Comparison of ENCODE assay signal across 10 cellular contexts in genomic region chr17:64494121-64494520, GRCh38. TPM values are rescaled to one million over a fixed set of nuclear protein-coding genes. Genes with fewer than 3 reads are reported as not detected.
DNase-seq lines count a peak whose midpoint lies in the region; ATAC-seq and TF ChIP-seq lines count a peak whose summit lies in the region.
"Had no signal": no experiment of that assay in that cellular context is flagged by ENCODE, and none has a peak within 500 bp of the region (broad histone marks: within the 10 kb centered on the region; RNA-seq: fewer than 3 reads in every experiment).

No MANE protein-coding gene starts in this region.

- no peak for ATAC-seq in activated T-cell treated with anti-CD3 and anti-CD28 coated beads, Interleukin-2, amount 50 U/mL, for 4 hours
- no peak for ATAC-seq in WTC11
- ATAC-seq: gastrocnemius medialis had no signal

- H3K4me1 Mint-ChIP-seq in activated T-cell treated with anti-CD3 and anti-CD28 coated beads, Interleukin-2, amount 50 U/mL, for 4 hours (ENCODE audit: low read depth), result peaks cover 53% of the 10 kb centered on the region
- peaks cover 32% of the 10 kb centered on the region for H3K4me1 Mint-ChIP-seq in WTC11
- H3K4me1 Mint-ChIP-seq in neural crest cell, result peaks cover 44% of the 10 kb centered on the region

- no peaks in the 10 kb centered on the region for H3K9me3 Mint-ChIP-seq in activated T-cell treated with anti-CD3 and anti-CD28 coated beads, Interleukin-2, amount 50 U/mL, for 4 hours
- H3K9me3 Mint-ChIP-seq in WTC11 (peaks cover 10% of the 10 kb centered on the region), neural crest cell (no peaks in the 10 kb centered on the region)

- CTCF ChIA-PET in WTC11 (lab: Charles Lee), result interaction anchor here (5.0 kb wide), 1 partner anchor 73 kb away, joined by 97 read pairs; no protein-coding TSS in a partner anchor

- POLR2A ChIA-PET in WTC11 (lab: Charles Lee), result interaction anchor here (1.2 kb wide), 1 partner anchor 11 kb away, joined by 5 read pairs; no protein-coding TSS in a partner anchor

- peaks cover 34% of the 10 kb centered on the region for H3K36me3 Mint-ChIP-seq in activated T-cell treated with anti-CD3 and anti-CD28 coated beads, Interleukin-2, amount 50 U/mL, for 4 hours (ENCODE audit: insufficient read depth)
- peaks cover 50% of the 10 kb centered on the region for H3K36me3 Mint-ChIP-seq in WTC11
- peaks cover 16% of the 10 kb centered on the region for H3K36me3 Mint-ChIP-seq in neural crest cell (ENCODE audit: low read depth)

- peak overlapping the region; percentile 50; the same call in 1 of the 2 replicates for H3K27ac Mint-ChIP-seq in WTC11
- H3K27ac Mint-ChIP-seq in neural crest cell (ENCODE audit: unreplicated experiment), result no peak overlapping the region

- no peaks in the 10 kb centered on the region for H3K27me3 Mint-ChIP-seq in activated T-cell treated with anti-CD3 and anti-CD28 coated beads, Interleukin-2, amount 50 U/mL, for 4 hours (ENCODE audit: low read depth)
- H3K27me3 Mint-ChIP-seq in WTC11 (ENCODE audit: low read depth) (no peaks in the 10 kb centered on the region), neural crest cell (ENCODE audit: low read depth) (peaks cover 12% of the 10 kb centered on the region)

- no peak for TF ChIP-seq CTCF in WTC11 (IDR thresholded peaks at IDR 0.05)
- TF ChIP-seq CTCF in neural crest cell (conservative IDR thresholded peaks at IDR 0.05), result no peak

- DNase-seq in activated T-cell treated with anti-CD3 and anti-CD28 coated beads, Interleukin-2, amount 50 U/mL, for 4 hours, result no peak
- DNase-seq in activated T-cell treated with anti-CD3 and anti-CD28 coated beads, Interleukin-2, amount 50 U/mL, for 48 hours, result no peak
- DNase-seq in WTC11 (ENCODE audit: low spot score), result no peak
- DNase-seq in neural crest cell (ENCODE audit: low read depth, low spot score), result no peak
- DNase-seq in NCI-H146 (lab: John Stamatoyannopoulos, UW), result no peak
- DNase-seq in activated gamma-delta T cell (lab: John Stamatoyannopoulos, UW), result no peak
- DNase-seq: activated effector memory CD4-positive, alpha-beta T cell treated with Interleukin-2 at 50 U/mL for 16 hours; gastrocnemius medialis; Peyer's patch; stimulated activated naive CD4-positive, alpha-beta T cell had no signal

- peak overlapping the region; percentile 96 for H3K4me3 Mint-ChIP-seq in activated T-cell treated with anti-CD3 and anti-CD28 coated beads, Interleukin-2, amount 50 U/mL, for 4 hours
- H3K4me3 Mint-ChIP-seq in WTC11, result peak overlapping the region; percentile 60; the same call in 1 of the 2 replicates
- peak overlapping the region; percentile 76 for H3K4me3 Mint-ChIP-seq in neural crest cell

TF ChIP-seq in WTC11, 78 proteins besides CTCF, POLR2A, EP300 and RAD21:
- no peak for TF ChIP-seq FOXJ3 (CRISPR knock-in tag; IDR thresholded peaks at IDR 0.05; ENCODE audit: borderline replicate concordance)
- no peak for TF ChIP-seq ZNF263 (CRISPR knock-in tag; IDR thresholded peaks at IDR 0.05; ENCODE audit: low read depth)

RNA-seq across cellular contexts. Expression of gene POLG2, which starts 2.7 kb away (rescaled TPM):
- total RNA-seq in activated T-cell treated with anti-CD3 and anti-CD28 coated beads, Interleukin-2, amount 50 U/mL, for 4 hours, result 10 to 100 TPM; 34.1 to 34.9 (median 34.2) TPM
- total RNA-seq in WTC11 (2021) (38.5 to 44.3 TPM (median 42.7 TPM) in 3 replicates), neural crest cell (27.6 and 28.6 TPM in 2 replicates)

RNA-seq across cellular contexts. Expression of gene DDX5, which starts 12.0 kb away (rescaled TPM):
- total RNA-seq in activated T-cell treated with anti-CD3 and anti-CD28 coated beads, Interleukin-2, amount 50 U/mL, for 4 hours, result 1,000 to 10,000 TPM; 1,033 to 1,200 (median 1,184) TPM
- total RNA-seq in WTC11 (2021) (543 to 612 TPM (median 563 TPM) in 3 replicates), neural crest cell (905 and 941 TPM in 2 replicates)

RNA-seq across cellular contexts. Expression of gene CEP95, which starts 12.7 kb away (rescaled TPM):
- 10 to 100 TPM; 35.1 to 38.2 (median 36.7) TPM for total RNA-seq in activated T-cell treated with anti-CD3 and anti-CD28 coated beads, Interleukin-2, amount 50 U/mL, for 4 hours
- 59.8 to 63.8 TPM (median 59.9 TPM) in 3 replicates for total RNA-seq in WTC11 (2021)
- total RNA-seq in neural crest cell, result 64.1 and 64.7 TPM in 2 replicates

RNA-seq across cellular contexts. Expression of gene MILR1, which starts 45.2 kb away (rescaled TPM):
- not detected for total RNA-seq in activated T-cell treated with anti-CD3 and anti-CD28 coated beads, Interleukin-2, amount 50 U/mL, for 4 hours
- total RNA-seq in WTC11 (2021) (not detected in 3 replicates), neural crest cell (not detected in 2 replicates)
